In the genomic region with DNA sequence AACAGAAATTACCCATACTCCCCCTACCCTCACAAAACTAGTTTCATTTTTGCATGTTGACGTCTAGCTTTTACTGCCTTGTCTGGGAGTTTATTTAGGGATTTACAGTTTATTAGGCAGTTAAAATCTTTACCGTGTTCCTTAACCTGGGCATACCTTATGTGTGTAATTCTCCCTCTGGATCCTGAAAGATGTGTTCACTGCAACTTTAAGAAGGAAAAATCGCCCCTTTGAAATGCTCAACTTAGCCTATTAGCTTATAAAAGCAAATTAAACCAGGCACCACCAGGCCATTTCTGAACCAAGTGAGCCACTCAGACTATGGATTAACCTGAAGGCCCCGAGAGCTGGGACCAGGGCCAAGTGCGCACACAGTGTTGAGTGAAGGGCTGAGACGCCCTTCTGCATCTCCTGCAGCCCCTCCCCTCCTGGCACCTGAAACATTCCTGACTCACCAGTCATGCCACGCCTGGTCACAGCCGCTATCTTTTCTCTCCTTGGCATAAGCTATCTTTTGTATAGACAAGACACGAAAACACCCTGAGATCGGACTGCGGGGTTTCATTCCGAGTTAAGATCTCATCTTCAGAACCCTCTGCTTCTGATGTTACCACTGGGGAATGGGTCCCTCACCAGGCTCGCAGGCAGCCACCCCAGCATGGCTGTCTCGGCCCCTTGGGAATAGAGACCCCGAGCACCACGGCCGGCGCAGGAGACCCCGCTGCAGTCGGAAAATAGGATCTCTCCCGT, we compare ENCODE assay signal across 9 cellular contexts.
DNase-seq lines count a peak whose midpoint lies in the region; ATAC-seq lines count a peak whose summit lies in the region.
"Had no signal": no experiment of that assay in that cellular context is flagged by ENCODE, and none has a peak within 500 bp of the region (broad histone marks: within the 10 kb centered on the region; RNA-seq: fewer than 3 reads in every experiment).

No MANE protein-coding gene starts in this region.

- DNase-seq in DMS79 treated with DMSO at 0.1 percent for 48 hours (lab: John Stamatoyannopoulos, UW) (peak; percentile 69), NCI-H510A (lab: John Stamatoyannopoulos, UW) (peak; percentile 59), posterior vena cava (ENCODE audit: low spot score) (peak; percentile 78), AG08396 (ENCODE audit: low spot score) (no peak)
- no peak for DNase-seq in activated CD4-positive, alpha-beta T cell treated with anti-CD3 and anti-CD28 coated beads, Interleukin-2, amount 10 ng/mL, durations not matched to agents 24 days and 14 days
- DNase-seq: activated CD8-positive, alpha-beta memory T cell treated with anti-CD3 and anti-CD28 coated beads for 24 hours had no signal

- ATAC-seq in esophagus mucosa (peak; percentile 85), HG02759 (IDR thresholded peaks at IDR 0.05; ENCODE audit: unreplicated experiment) (no peak), GM19455 (IDR thresholded peaks at IDR 0.05; ENCODE audit: unreplicated experiment) (no peak)

- intact Hi-C loops in posterior vena cava (cut with DNase I), result loop anchor here in 1 of 2 donors (5.0 kb wide), 1 partner anchor 34 kb away; no protein-coding TSS in a partner anchor
- intact Hi-C loops in activated CD4-positive, alpha-beta T cell treated with anti-CD3 and anti-CD28 coated beads, Interleukin-2, amount 10 ng/mL, durations not matched to agents 24 days and 14 days (cut with micrococcal nuclease), result no loop called here

- no peaks in the 10 kb centered on the region for H3K9me3 Mint-ChIP-seq in activated CD4-positive, alpha-beta T cell treated with anti-CD3 and anti-CD28 coated beads, Interleukin-2, amount 10 ng/mL, durations not matched to agents 24 days and 14 days

- no peak overlapping the region for H3K27ac Mint-ChIP-seq in activated CD4-positive, alpha-beta T cell treated with anti-CD3 and anti-CD28 coated beads, Interleukin-2, amount 10 ng/mL, durations not matched to agents 24 days and 14 days

- no peak overlapping the region for H3K4me3 Mint-ChIP-seq in activated CD4-positive, alpha-beta T cell treated with anti-CD3 and anti-CD28 coated beads, Interleukin-2, amount 10 ng/mL, durations not matched to agents 24 days and 14 days

- peaks cover 7% of the 10 kb centered on the region for H3K4me1 Mint-ChIP-seq in activated CD4-positive, alpha-beta T cell treated with anti-CD3 and anti-CD28 coated beads, Interleukin-2, amount 10 ng/mL, durations not matched to agents 24 days and 14 days

- peaks cover 9% of the 10 kb centered on the region for H3K27me3 Mint-ChIP-seq in activated CD4-positive, alpha-beta T cell treated with anti-CD3 and anti-CD28 coated beads, Interleukin-2, amount 10 ng/mL, durations not matched to agents 24 days and 14 days

- no peaks in the 10 kb centered on the region for H3K36me3 Mint-ChIP-seq in activated CD4-positive, alpha-beta T cell treated with anti-CD3 and anti-CD28 coated beads, Interleukin-2, amount 10 ng/mL, durations not matched to agents 24 days and 14 days (ENCODE audit: low read depth)

Comparison
In these comparisons a context has a peak if more than half of its experiments do, and no peak if none do; other contexts are left out.
1. DNase-seq: peak in DMS79 treated with DMSO at 0.1 percent for 48 hours (single experiment), NCI-H510A (single experiment) and posterior vena cava (single experiment); none in activated CD4-positive, alpha-beta T cell treated with anti-CD3 and anti-CD28 coated beads, Interleukin-2, amount 10 ng/mL, durations not matched to agents 24 days and 14 days (single experiment) and AG08396 (single experiment).